In genomic region chr10:27099916-27100799, GRCh38 we compare ENCODE assay signal across 8 cellular contexts. TPM values are rescaled to one million over a fixed set of nuclear protein-coding genes. Genes with fewer than 3 reads are reported as not detected.
A peak's percentile ranks its signal among the peaks of the same experiment; 100 is the strongest.
DNase-seq lines count a peak whose midpoint lies in the region; ATAC-seq and TF ChIP-seq lines count a peak whose summit lies in the region.

TSS of gene ANKRD26 (minus strand) at chr10:27100494. CDS start at chr10:27100326, 168 bp downstream.

- TF ChIP-seq CTCF in coronary artery (IDR thresholded peaks at IDR 0.05), result no peak

- H3K27me3 Mint-ChIP-seq in activated CD4-positive, alpha-beta T cell treated with anti-CD3 and anti-CD28 coated beads, Interleukin-2, amount 10 ng/mL, durations not matched to agents 24 days and 14 days, result peaks cover 2% of the 10 kb centered on the region

- H3K4me3 Mint-ChIP-seq in activated CD4-positive, alpha-beta T cell treated with anti-CD3 and anti-CD28 coated beads, Interleukin-2, amount 10 ng/mL, durations not matched to agents 24 days and 14 days, result peak within 1 kb of the TSS; percentile 85

- peaks cover 23% of the 10 kb centered on the region for H3K4me1 ChIP-seq in BLaER1

- H3K36me3 Mint-ChIP-seq in activated CD4-positive, alpha-beta T cell treated with anti-CD3 and anti-CD28 coated beads, Interleukin-2, amount 10 ng/mL, durations not matched to agents 24 days and 14 days (ENCODE audit: low read depth), result peaks cover 16% of the 10 kb centered on the region

- peak within 1 kb of the TSS; percentile 98 for H3K4me2 ChIP-seq in BLaER1

- H3K4me3 ChIP-seq in BLaER1, result peak within 1 kb of the TSS; percentile 72
- H3K4me3 ChIP-seq in coronary artery, result peak within 1 kb of the TSS; percentile 89

- intact Hi-C loops in activated CD4-positive, alpha-beta T cell treated with anti-CD3 and anti-CD28 coated beads, Interleukin-2, amount 10 ng/mL, durations not matched to agents 24 days and 14 days (cut with micrococcal nuclease), result loop anchor here (1.0 to 5.0 kb wide), 5 partner anchors 131 to 653 kb away; partner anchors contain the start of gene PDSS1
- intact Hi-C loops in left colon (cut with DNase I, micrococcal nuclease), result no loop called here

- H4K20me1 ChIP-seq in BLaER1, result no peaks in the 10 kb centered on the region

- no peaks in the 10 kb centered on the region for H3K9me3 Mint-ChIP-seq in activated CD4-positive, alpha-beta T cell treated with anti-CD3 and anti-CD28 coated beads, Interleukin-2, amount 10 ng/mL, durations not matched to agents 24 days and 14 days

- no peaks in the 10 kb centered on the region for H3K9me3 ChIP-seq in BLaER1

- peaks cover 41% of the 10 kb centered on the region for H3K4me1 Mint-ChIP-seq in activated CD4-positive, alpha-beta T cell treated with anti-CD3 and anti-CD28 coated beads, Interleukin-2, amount 10 ng/mL, durations not matched to agents 24 days and 14 days

- H3K9ac ChIP-seq in BLaER1, result peak within 1 kb of the TSS; percentile 85

- ATAC-seq in HG03457 (IDR thresholded peaks at IDR 0.05; ENCODE audit: unreplicated experiment) (peak; percentile 65), left colon (peak; percentile 91)

- H3K27me3 ChIP-seq in BLaER1, result no peaks in the 10 kb centered on the region

- DNase-seq in GM19240 (ENCODE audit: insufficient read length, low spot score), result peak; percentile 88
- DNase-seq in NCI-H524 treated with DMSO at 0.1 percent for 48 hours (lab: John Stamatoyannopoulos, UW), result peak; percentile 38
- peak; percentile 99 for DNase-seq in activated CD4-positive, alpha-beta T cell treated with anti-CD3 and anti-CD28 coated beads, Interleukin-2, amount 10 ng/mL, durations not matched to agents 24 days and 14 days
- peak; percentile 97 for DNase-seq in coronary artery (ENCODE audit: low spot score)
- DNase-seq in left colon, result peak; percentile 97 to 99
- DNase-seq in stimulated activated CD4-positive, alpha-beta T cell treated with anti-CD3 and anti-CD28 coated beads, Interleukin-1b, Interleukin-23, amount 100 ng/mL, for 4 hours (ENCODE audit: low read depth in 2 of 2), result peak; percentile 93 to 94

- H3K27ac ChIP-seq in BLaER1, result peak within 1 kb of the TSS; percentile 88
- H3K27ac ChIP-seq in coronary artery, result peak within 1 kb of the TSS; percentile 74 to 85

- peaks cover 4% of the 10 kb centered on the region for H3K36me3 ChIP-seq in BLaER1

- H3K27ac Mint-ChIP-seq in activated CD4-positive, alpha-beta T cell treated with anti-CD3 and anti-CD28 coated beads, Interleukin-2, amount 10 ng/mL, durations not matched to agents 24 days and 14 days, result peak within 1 kb of the TSS; percentile 94

RNA-seq across cellular contexts. Expression of gene ANKRD26, which starts in this region (rescaled TPM):
- 5.3 and 5.8 TPM in 2 replicates for total RNA-seq in activated CD4-positive, alpha-beta T cell treated with anti-CD3 and anti-CD28 coated beads, Interleukin-2, amount 10 ng/mL, durations not matched to agents 24 days and 14 days
- total RNA-seq in left colon, result 1 to 10 TPM; 4.7 to 5.3 TPM

Comparison
In these comparisons a context has a peak if more than half of its experiments do, and no peak if none do; other contexts are left out.
1. Peak in every context shown above with its lines: DNase-seq, ATAC-seq, H3K4me3 ChIP-seq and H3K27ac ChIP-seq.
2. DNase-seq: peak in every context shown above with its lines; median percentile 99 in activated CD4-positive, alpha-beta T cell treated with anti-CD3 and anti-CD28 coated beads, Interleukin-2, amount 10 ng/mL, durations not matched to agents 24 days and 14 days; 98 in left colon; 97 in coronary artery; 94 in stimulated activated CD4-positive, alpha-beta T cell treated with anti-CD3 and anti-CD28 coated beads, Interleukin-1b, Interleukin-23, amount 100 ng/mL, for 4 hours; 88 in GM19240; 38 in NCI-H524 treated with DMSO at 0.1 percent for 48 hours.